ENCODE assay signal across 29 cellular contexts in genomic region chr13:62003452-62003851, GRCh38.
"Had no signal": no experiment of that assay in that cellular context is flagged by ENCODE, and none has a peak within 500 bp of the region (broad histone marks: within the 10 kb centered on the region; RNA-seq: fewer than 3 reads in every experiment).

No MANE protein-coding gene starts in this region.

- H3K27ac ChIP-seq: colonic mucosa, coronary artery, dorsolateral prefrontal cortex, epithelial cell of prostate, esophagus muscularis mucosa, esophagus squamous epithelium, foreskin keratinocyte, gastrocnemius medialis, gastroesophageal sphincter, heart left ventricle, heart right ventricle had no signal

- H3K4me3 Mint-ChIP-seq: dendritic cell treated with granulocyte-macrophage colony-stimulating factor and Interleukin-4, amounts not matched to agents 40 ng/mL and 50 ng/mL, for 4 days; effector memory CD8-positive, alpha-beta T cell; endodermal cell had no signal

- H3K4me1 Mint-ChIP-seq: endodermal cell had no signal

- H3K4me1 ChIP-seq: colonic mucosa, esophagus muscularis mucosa, esophagus squamous epithelium, foreskin keratinocyte, gastrocnemius medialis, gastroesophageal sphincter, heart left ventricle, heart right ventricle had no signal

- H3K36me3 ChIP-seq: colonic mucosa, esophagus muscularis mucosa, esophagus squamous epithelium, gastrocnemius medialis, gastroesophageal sphincter, heart left ventricle, heart right ventricle had no signal

- H3K27me3 ChIP-seq: colonic mucosa, esophagus muscularis mucosa, esophagus squamous epithelium, foreskin keratinocyte, gastrocnemius medialis, gastroesophageal sphincter, heart left ventricle, heart right ventricle had no signal

- DNase-seq: colonic mucosa; cortex of kidney; dermis blood vessel endothelial cell; dorsolateral prefrontal cortex; effector CD4-positive, alpha-beta T cell; effector CD8-positive, alpha-beta T cell; effector memory CD4-positive, alpha-beta T cell; effector memory CD8-positive, alpha-beta T cell; endodermal cell; erythroblast; esophagus squamous epithelium; foreskin fibroblast; foreskin keratinocyte; foreskin melanocyte; gastrocnemius medialis; glutamatergic neuron; head of caudate nucleus; heart left ventricle; heart right ventricle had no signal

- H3K9me3 Mint-ChIP-seq: endodermal cell had no signal

- H3K27me3 Mint-ChIP-seq: dendritic cell treated with granulocyte-macrophage colony-stimulating factor and Interleukin-4, amounts not matched to agents 40 ng/mL and 50 ng/mL, for 4 days; effector memory CD8-positive, alpha-beta T cell had no signal

- FAIRE-seq: colon, endometrium, endothelial cell of umbilical vein, frontal cortex had no signal

- H3K27ac Mint-ChIP-seq: dendritic cell treated with granulocyte-macrophage colony-stimulating factor and Interleukin-4, amounts not matched to agents 40 ng/mL and 50 ng/mL, for 4 days; effector memory CD8-positive, alpha-beta T cell; endodermal cell had no signal

- H3K9me3 ChIP-seq: colonic mucosa, esophagus muscularis mucosa, esophagus squamous epithelium, gastrocnemius medialis, gastroesophageal sphincter had no signal

- ATAC-seq: effector memory CD8-positive, alpha-beta T cell; esophagus mucosa; foreskin keratinocyte; gastrocnemius medialis; gastroesophageal sphincter; heart left ventricle; heart right ventricle had no signal

- H3K4me3 ChIP-seq: colonic mucosa, coronary artery, dorsolateral prefrontal cortex, esophagus muscularis mucosa, esophagus squamous epithelium, gastrocnemius medialis, gastroesophageal sphincter, heart left ventricle, heart right ventricle had no signal
